Comparison of ENCODE assay signal across 1 cellular context in the genomic region with DNA sequence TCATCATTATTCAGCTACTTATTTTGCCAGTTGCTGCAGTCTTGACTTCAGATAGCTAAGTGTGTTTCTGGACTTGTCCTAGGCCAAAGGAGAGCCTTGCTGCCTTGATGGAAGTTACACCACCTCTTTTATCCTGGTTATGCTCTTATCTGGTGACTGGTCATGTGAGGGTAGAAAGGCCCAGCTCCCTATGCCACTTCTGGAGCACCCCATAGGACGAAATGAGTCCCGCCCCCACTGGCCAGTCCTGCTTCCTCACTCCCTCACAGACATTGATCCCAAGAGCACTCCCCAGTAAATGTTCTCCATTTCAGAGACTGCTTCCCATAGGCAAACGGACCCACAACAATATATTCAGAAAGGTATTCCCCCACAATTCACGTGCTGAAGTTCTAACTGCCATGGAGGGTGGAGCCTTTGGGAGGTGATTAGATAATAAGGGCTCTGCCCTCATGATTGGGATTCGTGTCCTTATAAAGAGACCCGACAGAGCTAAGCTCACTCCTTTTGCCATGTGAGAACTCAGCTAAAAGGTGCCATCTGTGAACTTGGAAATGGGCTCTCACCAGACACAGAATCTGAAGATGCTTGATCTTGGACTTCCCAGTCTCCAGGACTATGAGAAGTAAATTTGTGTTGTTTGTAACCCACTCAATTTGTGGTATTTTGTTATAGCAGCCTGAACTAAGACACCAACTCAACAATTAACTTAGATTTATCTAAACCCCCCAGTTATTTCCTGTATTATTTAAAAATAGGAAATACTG.
TF ChIP-seq lines count a peak whose summit lies in the region.

No MANE protein-coding gene starts in this region.

TF ChIP-seq in H1, 55 proteins besides CTCF, POLR2A, EP300 and RAD21:
- TF ChIP-seq SRF (IDR thresholded peaks at IDR 0.05; ENCODE audit: low read depth, low read length) (no peak), SUZ12 (IDR thresholded peaks at IDR 0.05; ENCODE audit: low read length) (no peak), SP1 (IDR thresholded peaks at IDR 0.05; ENCODE audit: low read depth, low read length) (no peak), RBBP5 (IDR thresholded peaks at IDR 0.05; ENCODE audit: borderline replicate concordance, low read depth, low read length) (no peak), CREB1 (IDR thresholded peaks at IDR 0.05) (no peak), TAF1 (IDR thresholded peaks at IDR 0.05; ENCODE audit: low read depth, low read length) (0 out of 2 replicates have a peak, but pooled peaks have one; percentile 25)
